Comparison of ENCODE assay signal across 28 cellular contexts in genomic region chr17:33371377-33371776, GRCh38.
"Had no signal": no experiment of that assay in that cellular context is flagged by ENCODE, and none has a peak within 500 bp of the region (broad histone marks: within the 10 kb centered on the region; RNA-seq: fewer than 3 reads in every experiment).

No MANE protein-coding gene starts in this region.

- H3K27me3 Mint-ChIP-seq: activated naive CD4-positive, alpha-beta T cell treated with anti-CD3 and anti-CD28 coated beads, Interleukin-2, amount 10 ng/mL, durations not matched to agents 7 days and 5 days had no signal

- H3K27ac Mint-ChIP-seq: activated CD4-positive, alpha-beta memory T cell treated with anti-CD3 and anti-CD28 coated beads for 36 hours; activated CD4-positive, alpha-beta T cell treated with anti-CD3 and anti-CD28 coated beads, Interleukin-2, amount 10 ng/mL, durations not matched to agents 7 days and 5 days; activated naive CD4-positive, alpha-beta T cell treated with anti-CD3 and anti-CD28 coated beads, Interleukin-2, amount 10 ng/mL, durations not matched to agents 7 days and 5 days; activated naive CD8-positive, alpha-beta T cell treated with anti-CD3 and anti-CD28 coated beads for 36 hours; activated T-helper 2 cell treated with anti-CD3 and anti-CD28 coated beads, Interferon-gamma antibody, Interleukin-2, Interleukin-4, amounts not matched to agents 10 μg/mL and 5 μg/mL and 100 μg/mL, durations not matched to agents 14 hours and 24 hours and 36 hours; T-cell had no signal

- H3K36me3 Mint-ChIP-seq: activated CD4-positive, alpha-beta memory T cell treated with anti-CD3 and anti-CD28 coated beads for 36 hours; activated naive CD4-positive, alpha-beta T cell treated with anti-CD3 and anti-CD28 coated beads, Interleukin-2, amount 10 ng/mL, durations not matched to agents 7 days and 5 days; activated naive CD8-positive, alpha-beta T cell treated with anti-CD3 and anti-CD28 coated beads for 36 hours; T-cell had no signal

- FAIRE-seq: K562, TTC549 had no signal

- ATAC-seq: K562, Panc1, T-cell had no signal

- H3K9me3 Mint-ChIP-seq: activated CD4-positive, alpha-beta memory T cell treated with anti-CD3 and anti-CD28 coated beads for 36 hours; activated CD4-positive, alpha-beta T cell treated with anti-CD3 and anti-CD28 coated beads, Interleukin-2, amount 10 ng/mL, durations not matched to agents 7 days and 5 days; activated naive CD4-positive, alpha-beta T cell treated with anti-CD3 and anti-CD28 coated beads, Interleukin-2, amount 10 ng/mL, durations not matched to agents 7 days and 5 days; activated naive CD8-positive, alpha-beta T cell treated with anti-CD3 and anti-CD28 coated beads for 36 hours; activated T-helper 2 cell treated with anti-CD3 and anti-CD28 coated beads, Interferon-gamma antibody, Interleukin-2, Interleukin-4, amounts not matched to agents 10 μg/mL and 5 μg/mL and 100 μg/mL, durations not matched to agents 14 hours and 24 hours and 36 hours; T-cell had no signal

- H3K4me1 Mint-ChIP-seq: activated CD4-positive, alpha-beta T cell treated with anti-CD3 and anti-CD28 coated beads, Interleukin-2, amount 10 ng/mL, durations not matched to agents 7 days and 5 days; activated naive CD4-positive, alpha-beta T cell treated with anti-CD3 and anti-CD28 coated beads, Interleukin-2, amount 10 ng/mL, durations not matched to agents 7 days and 5 days; activated naive CD8-positive, alpha-beta T cell treated with anti-CD3 and anti-CD28 coated beads for 36 hours; T-cell had no signal

- H3K4me3 Mint-ChIP-seq: activated CD4-positive, alpha-beta memory T cell treated with anti-CD3 and anti-CD28 coated beads for 36 hours; activated CD4-positive, alpha-beta T cell treated with anti-CD3 and anti-CD28 coated beads, Interleukin-2, amount 10 ng/mL, durations not matched to agents 7 days and 5 days; activated naive CD4-positive, alpha-beta T cell treated with anti-CD3 and anti-CD28 coated beads, Interleukin-2, amount 10 ng/mL, durations not matched to agents 7 days and 5 days; activated naive CD8-positive, alpha-beta T cell treated with anti-CD3 and anti-CD28 coated beads for 36 hours; T-cell had no signal

- H3K4me3 ChIP-seq: K562, SK-N-MC had no signal

- H3K27ac ChIP-seq: brain microvascular endothelial cell, SK-N-MC had no signal

- H3K27me3 ChIP-seq: brain microvascular endothelial cell had no signal

- DNase-seq: activated CD4-positive, alpha-beta memory T cell treated with anti-CD3 and anti-CD28 coated beads for 36 hours; activated CD4-positive, alpha-beta T cell treated with anti-CD3 and anti-CD28 coated beads, Interleukin-2, amount 10 ng/mL, durations not matched to agents 7 days and 5 days; activated CD4-positive, CD25-positive, alpha-beta regulatory T cell; activated CD8-positive, alpha-beta memory T cell treated with anti-CD3 and anti-CD28 coated beads for 24 hours; activated gamma-delta T cell treated with Interleukin-2 at 50 U/mL for 16 hours; activated naive CD4-positive, alpha-beta T cell treated with anti-CD3 and anti-CD28 coated beads, Interleukin-2, amount 10 ng/mL, durations not matched to agents 7 days and 5 days; activated naive CD8-positive, alpha-beta T cell treated with anti-CD3 and anti-CD28 coated beads for 36 hours; activated T-cell treated with anti-CD3 and anti-CD28 coated beads, Interleukin-2, amount 50 U/mL, for 48 hours; brain microvascular endothelial cell; caudate nucleus; Karpas-422; MM.1S; NCI-H1105; NCI-H1436; NCI-H1694 treated with DMSO at 0.1 percent for 48 hours; NCI-H2029 treated with DMSO at 0.1 percent for 48 hours; NCI-H510A treated with DMSO at 0.1 percent for 48 hours; NCI-H69; NK-92 treated with Interleukin-12 subunit alpha and Interleukin-12 subunit beta, amount 100 ng/mL, for 24 hours; OCI-M1; T-cell; T-helper 2 cell; T1000 had no signal

- H3K36me3 ChIP-seq: brain microvascular endothelial cell had no signal
